In genomic region chr14:50139192-50139591, GRCh38 we compare ENCODE assay signal across 25 cellular contexts. TPM values are rescaled to one million over a fixed set of nuclear protein-coding genes. Genes with fewer than 3 reads are reported as not detected.
DNase-seq lines count a peak whose midpoint lies in the region; ATAC-seq, FAIRE-seq and TF ChIP-seq lines count a peak whose summit lies in the region.
"Had no signal": no experiment of that assay in that cellular context is flagged by ENCODE, and none has a peak within 500 bp of the region (broad histone marks: within the 10 kb centered on the region; RNA-seq: fewer than 3 reads in every experiment).

No MANE protein-coding gene starts in this region.

- POLR2A ChIA-PET in activated CD4-positive, alpha-beta T cell treated with anti-CD3 and anti-CD28 coated beads, Interleukin-2, amount 10 ng/mL, durations not matched to agents 7 days and 5 days (lab: Charles Lee) = no interaction called here

- H3K23ac ChIP-seq in mesendoderm (ENCODE audit: low read length) = no peak overlapping the region

- H3K27me3 ChIP-seq in NT2/D1 (ENCODE audit: insufficient read depth, insufficient read length) (no peaks in the 10 kb centered on the region), brain microvascular endothelial cell (replicated peaks) (no peaks in the 10 kb centered on the region), mesendoderm (ENCODE audit: insufficient read depth, low read length, poor library complexity) (no peaks in the 10 kb centered on the region), neural progenitor cell (no peaks in the 10 kb centered on the region)
- H3K27me3 ChIP-seq: foreskin keratinocyte, suprapubic skin had no signal

- H3K36me3 Mint-ChIP-seq in activated CD4-positive, alpha-beta T cell treated with anti-CD3 and anti-CD28 coated beads, Interleukin-2, amount 10 ng/mL, durations not matched to agents 7 days and 5 days (ENCODE audit: low read depth) = no peaks in the 10 kb centered on the region
- peaks cover 5% of the 10 kb centered on the region for H3K36me3 Mint-ChIP-seq in neural progenitor cell

- no CpG with 5 or more reads among the region's 3 CpGs for WGBS in mesendoderm (ENCODE audit: extremely low coverage, insufficient coverage, low lambda C conversion rate)

- no peaks in the 10 kb centered on the region for H3F3A ChIP-seq in neural progenitor cell (ENCODE audit: low read depth)

- H4K5ac ChIP-seq in mesendoderm (ENCODE audit: low read length) = no peak overlapping the region

- no peak overlapping the region for H2BK120ac ChIP-seq in mesendoderm (ENCODE audit: low read depth, low read length)

- no peak overlapping the region for H3K4ac ChIP-seq in mesendoderm (ENCODE audit: low read depth, low read length)

- peak; percentile 21 for FAIRE-seq in GM18507 (lab: Jason Lieb, UNC)
- FAIRE-seq: D721Med had no signal

- no peaks in the 10 kb centered on the region for H3K9me3 Mint-ChIP-seq in activated CD4-positive, alpha-beta T cell treated with anti-CD3 and anti-CD28 coated beads, Interleukin-2, amount 10 ng/mL, durations not matched to agents 7 days and 5 days
- H3K9me3 Mint-ChIP-seq in neural progenitor cell = no peaks in the 10 kb centered on the region
- H3K9me3 Mint-ChIP-seq: activated CD8-positive, alpha-beta T cell treated with anti-CD3 and anti-CD28 coated beads for 36 hours; CD14-positive monocyte had no signal

- H3K79me2 ChIP-seq in mesendoderm (ENCODE audit: control insufficient read depth, insufficient read depth, low read length) (no peaks in the 10 kb centered on the region), neural progenitor cell (ENCODE audit: low read depth) (no peaks in the 10 kb centered on the region)

- H3K56ac ChIP-seq in mesendoderm (ENCODE audit: low read length) = no peak overlapping the region

- H2BK5ac ChIP-seq in mesendoderm (ENCODE audit: low read length) = no peak overlapping the region

- H3K9ac ChIP-seq in NT2/D1 (ENCODE audit: insufficient read length, low read depth) = no peak overlapping the region
- H3K9ac ChIP-seq in mesendoderm (ENCODE audit: low read length) = no peak overlapping the region
- H3K9ac ChIP-seq in neural progenitor cell = no peak overlapping the region

- H4K8ac ChIP-seq in mesendoderm (ENCODE audit: low read depth, low read length) = no peak overlapping the region

- H3K36me3 ChIP-seq in NT2/D1 (ENCODE audit: insufficient read depth, insufficient read length, low read length) = no peaks in the 10 kb centered on the region
- H3K36me3 ChIP-seq in brain microvascular endothelial cell (replicated peaks) = peaks cover 7% of the 10 kb centered on the region
- no peaks in the 10 kb centered on the region for H3K36me3 ChIP-seq in mesendoderm (ENCODE audit: control insufficient read depth, insufficient read depth, low read length)
- H3K36me3 ChIP-seq in neural progenitor cell = no peaks in the 10 kb centered on the region

- CTCF ChIA-PET in activated CD4-positive, alpha-beta T cell treated with anti-CD3 and anti-CD28 coated beads, Interleukin-2, amount 10 ng/mL, durations not matched to agents 7 days and 5 days (lab: Charles Lee) = interaction anchor here (0.5 to 1.3 kb wide), 5 partner anchors 8 to 462 kb away, joined by 3 to 9 read pairs (median 3); no protein-coding TSS in a partner anchor

- no peak overlapping the region for H3K4me2 ChIP-seq in mesendoderm (ENCODE audit: low read length)
- H3K4me2 ChIP-seq in neural progenitor cell = no peak overlapping the region

- H3K79me1 ChIP-seq in mesendoderm (ENCODE audit: low read length) = no peaks in the 10 kb centered on the region

- H3K18ac ChIP-seq in mesendoderm (ENCODE audit: low read length) = no peak overlapping the region

- H3K4me3 Mint-ChIP-seq in activated CD4-positive, alpha-beta T cell treated with anti-CD3 and anti-CD28 coated beads, Interleukin-2, amount 10 ng/mL, durations not matched to agents 7 days and 5 days = no peak overlapping the region
- H3K4me3 Mint-ChIP-seq in neural progenitor cell = no peak overlapping the region
- H3K4me3 Mint-ChIP-seq: activated CD8-positive, alpha-beta T cell treated with anti-CD3 and anti-CD28 coated beads for 36 hours; CD14-positive monocyte had no signal

- no peaks in the 10 kb centered on the region for H3K4me1 ChIP-seq in NT2/D1 (ENCODE audit: insufficient read depth, insufficient read length)
- H3K4me1 ChIP-seq in mesendoderm (ENCODE audit: control insufficient read depth, low read depth, low read length) = no peaks in the 10 kb centered on the region
- H3K4me1 ChIP-seq in neural progenitor cell = peaks cover 5% of the 10 kb centered on the region
- H3K4me1 ChIP-seq: foreskin keratinocyte, suprapubic skin had no signal

- H3K4me1 Mint-ChIP-seq in activated CD4-positive, alpha-beta T cell treated with anti-CD3 and anti-CD28 coated beads, Interleukin-2, amount 10 ng/mL, durations not matched to agents 7 days and 5 days = no peaks in the 10 kb centered on the region
- H3K4me1 Mint-ChIP-seq in neural progenitor cell = no peaks in the 10 kb centered on the region
- H3K4me1 Mint-ChIP-seq: CD14-positive monocyte had no signal

- H2AFZ ChIP-seq in neural progenitor cell (replicated peaks) = no peak overlapping the region

- H3K27ac ChIP-seq in brain microvascular endothelial cell (no peak overlapping the region), mesendoderm (ENCODE audit: low read depth, low read length) (no peak overlapping the region), neural progenitor cell (no peak overlapping the region)
- H3K27ac ChIP-seq: foreskin keratinocyte, skin epidermis, suprapubic skin had no signal

- H2AK5ac ChIP-seq in mesendoderm (ENCODE audit: low read length) = no peak overlapping the region

- H3K4me3 ChIP-seq in NT2/D1 (ENCODE audit: insufficient read length, low read depth) = no peak overlapping the region
- H3K4me3 ChIP-seq in brain microvascular endothelial cell (ENCODE audit: low read depth, low read length) = no peak overlapping the region
- no peak overlapping the region for H3K4me3 ChIP-seq in mesendoderm (ENCODE audit: low read length)
- H3K4me3 ChIP-seq in neural progenitor cell = no peak overlapping the region
- H3K4me3 ChIP-seq: skin epidermis, suprapubic skin had no signal

- H3K27me3 Mint-ChIP-seq in activated CD4-positive, alpha-beta T cell treated with anti-CD3 and anti-CD28 coated beads, Interleukin-2, amount 10 ng/mL, durations not matched to agents 7 days and 5 days = no peaks in the 10 kb centered on the region
- no peaks in the 10 kb centered on the region for H3K27me3 Mint-ChIP-seq in neural progenitor cell (ENCODE audit: insufficient read depth, low read depth)
- H3K27me3 Mint-ChIP-seq: activated CD8-positive, alpha-beta T cell treated with anti-CD3 and anti-CD28 coated beads for 36 hours had no signal

- in situ Hi-C loops in brain microvascular endothelial cell (cut with HindIII; ENCODE audit: low pct_ligation_motif_present, low sequenced_read_pairs) = no loop called here

- ATAC-seq in HG03108 (IDR thresholded peaks at IDR 0.05; ENCODE audit: unreplicated experiment) = no peak
- ATAC-seq: activated CD8-positive, alpha-beta T cell treated with anti-CD3 and anti-CD28 coated beads for 36 hours; foreskin keratinocyte had no signal

- DNase-seq in GM18507 (ENCODE audit: extremely low spot score, insufficient read length, low read depth) (no peak), NT2/D1 (ENCODE audit: low read depth, low spot score) (peak; percentile 33), brain microvascular endothelial cell (peak; percentile 80), mesendoderm (peak; percentile 75), NCI-H510A (lab: John Stamatoyannopoulos, UW) (no peak), neural progenitor cell (ENCODE audit: low spot score) (no peak)
- no peak for DNase-seq in activated CD4-positive, alpha-beta T cell treated with anti-CD3 and anti-CD28 coated beads, Interleukin-2, amount 10 ng/mL, durations not matched to agents 7 days and 5 days
- DNase-seq: activated CD4-positive, CD25-positive, alpha-beta regulatory T cell; activated CD8-positive, alpha-beta T cell treated with anti-CD3 and anti-CD28 coated beads for 36 hours; activated gamma-delta T cell; activated T-cell treated with anti-CD3 and anti-CD28 coated beads for 4 hours; foreskin keratinocyte; hypothalamus; kidney glomerular epithelial cell; mammary epithelial cell; NCI-H2081 treated with DMSO at 0.1 percent for 48 hours; NCI-H524; nucleus accumbens; stimulated activated CD4-positive, alpha-beta T cell treated with anti-CD3 and anti-CD28 coated beads, Interleukin-1b, Interleukin-23, amount 100 ng/mL, for 48 hours; T1000 had no signal

- TF ChIP-seq CTCF in brain microvascular endothelial cell (IDR thresholded peaks at IDR 0.05; ENCODE audit: low read depth, low read length, missing control alignments) (no peak), neural progenitor cell (IDR thresholded peaks at IDR 0.05) (no peak)

- H3K9me3 ChIP-seq in NT2/D1 (ENCODE audit: insufficient read depth, low read length) = no peaks in the 10 kb centered on the region
- H3K9me3 ChIP-seq in neural progenitor cell (ENCODE audit: low read depth) = no peaks in the 10 kb centered on the region
- H3K9me3 ChIP-seq: suprapubic skin had no signal

- no peak overlapping the region for H3K27ac Mint-ChIP-seq in activated CD4-positive, alpha-beta T cell treated with anti-CD3 and anti-CD28 coated beads, Interleukin-2, amount 10 ng/mL, durations not matched to agents 7 days and 5 days
- no peak overlapping the region for H3K27ac Mint-ChIP-seq in neural progenitor cell
- H3K27ac Mint-ChIP-seq: activated CD8-positive, alpha-beta T cell treated with anti-CD3 and anti-CD28 coated beads for 36 hours; CD14-positive monocyte had no signal

- H2BK15ac ChIP-seq in mesendoderm (replicated peaks; ENCODE audit: low read depth) = no peak overlapping the region

- H4K20me1 ChIP-seq in neural progenitor cell (ENCODE audit: low read depth) = no peaks in the 10 kb centered on the region

RNA-seq across cellular contexts. Expression of gene VCPKMT, which starts 22.8 kb away (rescaled TPM):
- 10.7 TPM for polyA plus RNA-seq in mesendoderm (2013, experiment 1 of 2)
- polyA plus RNA-seq in mesendoderm (2013, experiment 2 of 2) = 10.7 TPM
- 10 to 100 TPM in 1 of 2 experiments, 1 to 10 TPM in 1; 9.8 to 11.3 TPM for total RNA-seq in activated CD4-positive, alpha-beta T cell treated with anti-CD3 and anti-CD28 coated beads, Interleukin-2, amount 10 ng/mL, durations not matched to agents 7 days and 5 days
- 15.6 and 23.5 TPM in 2 replicates for total RNA-seq in neural progenitor cell (ENCODE audit: low replicate concordance)

Comparison
In these comparisons a context has a peak if more than half of its experiments do, and no peak if none do; other contexts are left out.
1. DNase-seq: peak in NT2/D1 (single experiment), brain microvascular endothelial cell (single experiment) and mesendoderm (single experiment); none in GM18507 (single experiment), NCI-H510A (single experiment), activated CD4-positive, alpha-beta T cell treated with anti-CD3 and anti-CD28 coated beads, Interleukin-2, amount 10 ng/mL, durations not matched to agents 7 days and 5 days (single experiment) and neural progenitor cell (single experiment).